Comparison of ENCODE assay signal across 20 cellular contexts in the genomic region with DNA sequence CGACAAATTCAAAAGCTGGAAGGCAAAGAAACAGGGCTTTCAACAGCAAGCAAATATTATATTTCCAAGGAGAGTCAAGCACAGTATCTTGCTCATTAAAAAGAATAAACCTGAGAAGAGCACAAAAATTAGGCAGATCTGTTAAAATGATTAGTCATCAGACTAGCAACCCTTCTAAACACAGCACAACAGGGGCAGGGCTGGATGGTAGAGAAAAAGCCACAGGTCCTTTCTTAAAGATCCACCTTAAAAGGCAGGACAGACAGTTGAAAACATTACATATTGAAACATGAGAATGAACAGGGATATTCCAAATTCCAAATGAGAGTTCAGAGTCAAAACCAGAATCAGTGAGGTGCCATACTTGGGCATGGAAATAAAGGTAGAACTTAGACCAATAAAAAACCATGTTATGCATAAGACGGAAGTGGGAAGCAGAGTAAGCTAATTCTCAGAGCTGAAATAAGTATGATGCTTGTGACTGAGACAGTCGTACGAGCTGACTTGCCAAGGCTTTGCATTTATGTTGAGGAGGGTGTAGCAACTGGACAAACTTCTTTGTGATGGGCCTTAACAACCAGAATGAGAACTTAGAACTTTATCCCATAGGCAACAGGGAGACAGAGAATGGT.
DNase-seq lines count a peak whose midpoint lies in the region; ATAC-seq lines count a peak whose summit lies in the region.
"Had no signal": no experiment of that assay in that cellular context is flagged by ENCODE, and none has a peak within 500 bp of the region (broad histone marks: within the 10 kb centered on the region; RNA-seq: fewer than 3 reads in every experiment).

No MANE protein-coding gene starts in this region.

- H3K4me3 Mint-ChIP-seq in stimulated activated naive CD8-positive, alpha-beta T cell treated with anti-CD3 and anti-CD28 coated beads, Interleukin-15, Interleukin-2, amounts not matched to agents 100 ng/mL and 50 ng/mL, for 24 hours: no peak overlapping the region
- no peak overlapping the region for H3K4me3 Mint-ChIP-seq in activated T-helper 2 cell treated with anti-CD3 and anti-CD28 coated beads, Interferon-gamma antibody, Interleukin-2, Interleukin-4, amounts not matched to agents 10 μg/mL and 5 μg/mL and 100 μg/mL, durations not matched to agents 14 hours and 24 hours and 36 hours (ENCODE audit: low read depth)
- H3K4me3 Mint-ChIP-seq: CD4-positive, CD25-positive, alpha-beta regulatory T cell; IgD-negative memory B cell had no signal

- DNase-seq in stimulated activated naive CD8-positive, alpha-beta T cell treated with anti-CD3 and anti-CD28 coated beads, Interleukin-15, Interleukin-2, amounts not matched to agents 100 U/mL and 50 U/mL, for 24 hours: no peak
- DNase-seq in RPMI7951 (ENCODE audit: low read depth) (peak; percentile 48), NCI-H345 (lab: John Stamatoyannopoulos, UW) (no peak)
- no peak for DNase-seq in activated T-helper 2 cell treated with anti-CD3 and anti-CD28 coated beads, Interferon-gamma antibody, Interleukin-2, Interleukin-4, amounts not matched to agents 10 μg/mL and 5 μg/mL and 100 μg/mL, durations not matched to agents 14 hours and 24 hours and 36 hours (ENCODE audit: low spot score)
- DNase-seq: Calu3; CD4-positive, CD25-positive, alpha-beta regulatory T cell; GDM1; MV-4-11; NCI-H1105 treated with DMSO at 0.1 percent for 48 hours; NCI-H2029 treated with DMSO at 0.1 percent for 48 hours; NCI-H226; NCI-H524; NCI-H774; NK-92 treated with Interleukin-12 subunit alpha and Interleukin-12 subunit beta, amount 100 ng/mL, for 24 hours had no signal

- intact Hi-C loops in activated T-helper 2 cell treated with anti-CD3 and anti-CD28 coated beads, Interferon-gamma antibody, Interleukin-2, Interleukin-4, amounts not matched to agents 10 μg/mL and 5 μg/mL and 100 μg/mL, durations not matched to agents 14 hours and 24 hours and 36 hours (cut with micrococcal nuclease): loop anchor here (10.0 kb wide), 2 partner anchors 94 to 176 kb away; no protein-coding TSS in a partner anchor

- peaks cover under 1% of the 10 kb centered on the region for H3K36me3 Mint-ChIP-seq in stimulated activated naive CD8-positive, alpha-beta T cell treated with anti-CD3 and anti-CD28 coated beads, Interleukin-15, Interleukin-2, amounts not matched to agents 100 ng/mL and 50 ng/mL, for 24 hours (ENCODE audit: low read depth)
- H3K36me3 Mint-ChIP-seq in activated T-helper 2 cell treated with anti-CD3 and anti-CD28 coated beads, Interferon-gamma antibody, Interleukin-2, Interleukin-4, amounts not matched to agents 10 μg/mL and 5 μg/mL and 100 μg/mL, durations not matched to agents 14 hours and 24 hours and 36 hours (ENCODE audit: low read depth): peaks cover 22% of the 10 kb centered on the region
- H3K36me3 Mint-ChIP-seq: CD4-positive, CD25-positive, alpha-beta regulatory T cell; IgD-negative memory B cell had no signal

- H3K9me3 Mint-ChIP-seq in stimulated activated naive CD8-positive, alpha-beta T cell treated with anti-CD3 and anti-CD28 coated beads, Interleukin-15, Interleukin-2, amounts not matched to agents 100 ng/mL and 50 ng/mL, for 24 hours: peaks cover 10% of the 10 kb centered on the region
- peaks cover 13% of the 10 kb centered on the region for H3K9me3 Mint-ChIP-seq in activated T-helper 2 cell treated with anti-CD3 and anti-CD28 coated beads, Interferon-gamma antibody, Interleukin-2, Interleukin-4, amounts not matched to agents 10 μg/mL and 5 μg/mL and 100 μg/mL, durations not matched to agents 14 hours and 24 hours and 36 hours

- no peak for ATAC-seq in stimulated activated naive CD8-positive, alpha-beta T cell treated with anti-CD3 and anti-CD28 coated beads, Interleukin-15, Interleukin-2, amounts not matched to agents 100 U/mL and 50 U/mL, for 24 hours
- ATAC-seq in HG03439 (IDR thresholded peaks at IDR 0.05; ENCODE audit: unreplicated experiment) (no peak), GM21619 (IDR thresholded peaks at IDR 0.05; ENCODE audit: unreplicated experiment) (no peak)
- ATAC-seq: HCT116, Right ventricle myocardium inferior had no signal

- H3K4me1 Mint-ChIP-seq in stimulated activated naive CD8-positive, alpha-beta T cell treated with anti-CD3 and anti-CD28 coated beads, Interleukin-15, Interleukin-2, amounts not matched to agents 100 ng/mL and 50 ng/mL, for 24 hours (ENCODE audit: low read depth): peaks cover 67% of the 10 kb centered on the region
- peaks cover 60% of the 10 kb centered on the region for H3K4me1 Mint-ChIP-seq in activated T-helper 2 cell treated with anti-CD3 and anti-CD28 coated beads, Interferon-gamma antibody, Interleukin-2, Interleukin-4, amounts not matched to agents 10 μg/mL and 5 μg/mL and 100 μg/mL, durations not matched to agents 14 hours and 24 hours and 36 hours (ENCODE audit: low read depth)

- no peaks in the 10 kb centered on the region for H3K27me3 Mint-ChIP-seq in stimulated activated naive CD8-positive, alpha-beta T cell treated with anti-CD3 and anti-CD28 coated beads, Interleukin-15, Interleukin-2, amounts not matched to agents 100 ng/mL and 50 ng/mL, for 24 hours
- no peaks in the 10 kb centered on the region for H3K27me3 Mint-ChIP-seq in activated T-helper 2 cell treated with anti-CD3 and anti-CD28 coated beads, Interferon-gamma antibody, Interleukin-2, Interleukin-4, amounts not matched to agents 10 μg/mL and 5 μg/mL and 100 μg/mL, durations not matched to agents 14 hours and 24 hours and 36 hours (ENCODE audit: low read depth)
- H3K27me3 Mint-ChIP-seq: CD4-positive, CD25-positive, alpha-beta regulatory T cell had no signal

- H3K27ac Mint-ChIP-seq in stimulated activated naive CD8-positive, alpha-beta T cell treated with anti-CD3 and anti-CD28 coated beads, Interleukin-15, Interleukin-2, amounts not matched to agents 100 ng/mL and 50 ng/mL, for 24 hours: peak overlapping the region; percentile 79
- peak overlapping the region; percentile 77 for H3K27ac Mint-ChIP-seq in activated T-helper 2 cell treated with anti-CD3 and anti-CD28 coated beads, Interferon-gamma antibody, Interleukin-2, Interleukin-4, amounts not matched to agents 10 μg/mL and 5 μg/mL and 100 μg/mL, durations not matched to agents 14 hours and 24 hours and 36 hours
- H3K27ac Mint-ChIP-seq: IgD-negative memory B cell had no signal
